ENCODE assay signal across 14 cellular contexts in genomic region chr5:127041571-127041970, GRCh38. TPM values are rescaled to one million over a fixed set of nuclear protein-coding genes. Genes with fewer than 3 reads are reported as not detected.
DNase-seq lines count a peak whose midpoint lies in the region; ATAC-seq and TF ChIP-seq lines count a peak whose summit lies in the region.
"Had no signal": no experiment of that assay in that cellular context is flagged by ENCODE, and none has a peak within 500 bp of the region (broad histone marks: within the 10 kb centered on the region; RNA-seq: fewer than 3 reads in every experiment).

No MANE protein-coding gene starts in this region.

- H3K27ac ChIP-seq in PC-3 (ENCODE audit: low read length) = peak overlapping the region; percentile 63
- peak overlapping the region; percentile 36 to 84 for H3K27ac ChIP-seq in esophagus (ENCODE audit: low read depth in 2 of 2, low read length in 1 of 2)
- no peak overlapping the region for H3K27ac ChIP-seq in neural cell (ENCODE audit: low read length)

- peak overlapping the region; percentile 63 for H3K4me2 ChIP-seq in PC-3 (ENCODE audit: low read length)
- no peak overlapping the region for H3K4me2 ChIP-seq in neural cell (ENCODE audit: low read length)

- peaks cover 15% of the 10 kb centered on the region for H3K4me1 ChIP-seq in PC-3 (ENCODE audit: insufficient read depth, low read length)
- H3K4me1 ChIP-seq in esophagus (ENCODE audit: control insufficient read depth in 2 of 2, insufficient read depth in 2 of 2, low read length in 1 of 2) = peaks cover 0 to 3% of the 10 kb centered on the region in 2 donors

- H3F3A ChIP-seq in PC-3 (ENCODE audit: low read length, unreplicated experiment) (no peaks in the 10 kb centered on the region), neural cell (ENCODE audit: insufficient read depth, low read length, poor library complexity, severe bottlenecking) (no peaks in the 10 kb centered on the region)

- H3K9me2 ChIP-seq in PC-3 (replicated peaks; ENCODE audit: low read length) (no peaks in the 10 kb centered on the region), neural cell (ENCODE audit: insufficient read depth, low read length) (no peaks in the 10 kb centered on the region)

- TF ChIP-seq RAD21 in neural cell (conservative IDR thresholded peaks at IDR 0.05) = no peak

- H3K4me3 ChIP-seq in PC-3 (ENCODE audit: low read length) (0 out of 2 replicates have a peak overlapping the region, but pooled peaks have one; percentile 22), esophagus (ENCODE audit: low read depth in 1 of 2, low read length in 2 of 2) (no peak overlapping the region), neural cell (ENCODE audit: low read length) (peak overlapping the region; percentile 7)
- H3K4me3 ChIP-seq: thyroid gland had no signal

- H3K27me3 ChIP-seq in PC-3 (ENCODE audit: low read length) = no peaks in the 10 kb centered on the region
- H3K27me3 ChIP-seq in esophagus (ENCODE audit: control insufficient read depth in 1 of 2, insufficient read depth in 2 of 2, low read length in 2 of 2) = no peaks in the 10 kb centered on the region
- no peaks in the 10 kb centered on the region for H3K27me3 ChIP-seq in neural cell (ENCODE audit: insufficient read depth, low read depth, low read length)
- H3K27me3 ChIP-seq: thyroid gland had no signal

- no peaks in the 10 kb centered on the region for H4K20me1 ChIP-seq in PC-3 (ENCODE audit: low read length)
- H4K20me1 ChIP-seq in neural cell (ENCODE audit: insufficient read depth) = no peaks in the 10 kb centered on the region

- BruUV-seq in PC-3 (replicated peaks; lab: Mats Ljungman, UMichigan) = no TSS peak

- 66 to 68% methylated on average over 3 of the region's 3 CpGs for WGBS in esophagus, 2 donors

- peak overlapping the region; percentile 39; the same call in 1 of the 2 replicates for H2AFZ ChIP-seq in PC-3 (ENCODE audit: low read length)
- H2AFZ ChIP-seq in neural cell (ENCODE audit: low read depth, low read length) = no peak overlapping the region

- TF ChIP-seq EP300 in neural cell (conservative IDR thresholded peaks at IDR 0.05; ENCODE audit: poor library complexity, severe bottlenecking) = no peak

- intact Hi-C loops in PC-3 (cut with micrococcal nuclease) = loop anchor here (1.0 to 5.0 kb wide), 3 partner anchors 31 to 271 kb away; partner anchors contain the start of gene C5orf63

- peak; percentile 78 for ATAC-seq in PC-3
- ATAC-seq in GM18519 (IDR thresholded peaks at IDR 0.05; ENCODE audit: low FRiP score, unreplicated experiment) = no peak
- ATAC-seq: activated naive CD8-positive, alpha-beta T cell treated with anti-CD3 and anti-CD28 coated beads, Interleukin-2, amount 50 U/mL, for 24 hours; Panc1 had no signal

- H3K9me3 ChIP-seq in PC-3 (ENCODE audit: low read length) (no peaks in the 10 kb centered on the region), esophagus (ENCODE audit: control insufficient read depth in 2 of 2, insufficient read depth in 1 of 2, low read depth in 1 of 2, low read length in 1 of 2) (no peaks in the 10 kb centered on the region), neural cell (ENCODE audit: low read length) (no peaks in the 10 kb centered on the region)
- H3K9me3 ChIP-seq: thyroid gland had no signal

- CTCF ChIA-PET in PC-3 (lab: Charles Lee) = no interaction called here

- no peak overlapping the region; the same call in 1 of the 2 replicates for H3K9ac ChIP-seq in PC-3 (ENCODE audit: low read length)
- no peak overlapping the region for H3K9ac ChIP-seq in neural cell (ENCODE audit: low read length)

- H3K79me2 ChIP-seq in PC-3 (ENCODE audit: low read length) = no peaks in the 10 kb centered on the region
- H3K79me2 ChIP-seq in neural cell (replicated peaks; ENCODE audit: insufficient read depth, low read length) = no peaks in the 10 kb centered on the region

- no peaks in the 10 kb centered on the region for H3K36me3 ChIP-seq in PC-3 (ENCODE audit: low read depth, low read length)
- H3K36me3 ChIP-seq in esophagus (ENCODE audit: control insufficient read depth in 2 of 2, insufficient read depth in 2 of 2, low read length in 1 of 2) = no peaks in the 10 kb centered on the region
- H3K36me3 ChIP-seq in neural cell (ENCODE audit: insufficient read depth, low read length) = no peaks in the 10 kb centered on the region
- H3K36me3 ChIP-seq: thyroid gland had no signal

- no peak for TF ChIP-seq CTCF in PC-3 (conservative IDR thresholded peaks at IDR 0.05; ENCODE audit: low read depth, low read length)
- no peak for TF ChIP-seq CTCF in neural cell (IDR thresholded peaks at IDR 0.05; ENCODE audit: poor library complexity, severe bottlenecking)

- POLR2A ChIA-PET in PC-3 (lab: Charles Lee; ENCODE audit: unreplicated experiment) = no interaction called here

- peak; percentile 69 for DNase-seq in ELR (ENCODE audit: low read depth)
- DNase-seq in PC-3 = peak; percentile 44
- DNase-seq in NCI-H82 treated with DMSO at 0.1 percent for 48 hours (lab: John Stamatoyannopoulos, UW; ENCODE audit: unreplicated experiment) = no peak
- no peak for DNase-seq in NCI-H1092 treated with DMSO at 0.1 percent for 48 hours (lab: John Stamatoyannopoulos, UW)
- DNase-seq in HK-2 (ENCODE audit: unreplicated experiment) = no peak
- DNase-seq: activated naive CD8-positive, alpha-beta T cell treated with anti-CD3 and anti-CD28 coated beads, Interleukin-2, amount 50 U/mL, for 24 hours; CD4-positive, alpha-beta T cell; naive B cell; stimulated activated CD4-positive, alpha-beta T cell treated with anti-CD3 and anti-CD28 coated beads, Interleukin-4, amount 100 ng/mL, for 24 hours had no signal

TF ChIP-seq in neural cell, 6 proteins besides CTCF, POLR2A, EP300 and RAD21:
- TF ChIP-seq POLR2AphosphoS5 (IDR thresholded peaks at IDR 0.05) (no peak), MXI1 (conservative IDR thresholded peaks at IDR 0.05; ENCODE audit: poor library complexity, severe bottlenecking) (no peak), SMC3 (conservative IDR thresholded peaks at IDR 0.05; ENCODE audit: poor library complexity) (no peak)

RNA-seq across cellular contexts. Expression of gene MARCHF3, which starts 11.2 kb away (rescaled TPM):
- 1.3 and 2.5 TPM in 2 replicates for total RNA-seq in PC-3 (2014; rRNA removed)
- polyA plus RNA-seq in esophagus (1 to 10 TPM; 1.5 to 2.4 TPM), neural cell (1.1 and 3.9 TPM in 2 replicates)
- polyA minus RNA-seq in neural cell = 3.6 and 6.1 TPM in 2 replicates

RNA-seq across cellular contexts. Expression of gene C5orf63, which starts 31.7 kb away (rescaled TPM):
- 2.9 and 3.7 TPM in 2 replicates for total RNA-seq in PC-3 (2014; rRNA removed)
- polyA plus RNA-seq in esophagus (1 to 10 TPM; 4.1 to 4.5 TPM), neural cell (not detected in 2 replicates)
- polyA minus RNA-seq in neural cell = not detected in 2 replicates

Comparison
In these comparisons a context has a peak if more than half of its experiments do, and no peak if none do; other contexts are left out.
1. DNase-seq: peak in ELR (single experiment) and PC-3 (single experiment); none in NCI-H82 treated with DMSO at 0.1 percent for 48 hours (single experiment), NCI-H1092 treated with DMSO at 0.1 percent for 48 hours (single experiment) and HK-2 (single experiment).
2. H3K4me3 ChIP-seq: peak in PC-3 (single experiment) and neural cell (single experiment); none in esophagus (0 of 2).